ENCODE assay signal across 1 cellular context in the genomic region with DNA sequence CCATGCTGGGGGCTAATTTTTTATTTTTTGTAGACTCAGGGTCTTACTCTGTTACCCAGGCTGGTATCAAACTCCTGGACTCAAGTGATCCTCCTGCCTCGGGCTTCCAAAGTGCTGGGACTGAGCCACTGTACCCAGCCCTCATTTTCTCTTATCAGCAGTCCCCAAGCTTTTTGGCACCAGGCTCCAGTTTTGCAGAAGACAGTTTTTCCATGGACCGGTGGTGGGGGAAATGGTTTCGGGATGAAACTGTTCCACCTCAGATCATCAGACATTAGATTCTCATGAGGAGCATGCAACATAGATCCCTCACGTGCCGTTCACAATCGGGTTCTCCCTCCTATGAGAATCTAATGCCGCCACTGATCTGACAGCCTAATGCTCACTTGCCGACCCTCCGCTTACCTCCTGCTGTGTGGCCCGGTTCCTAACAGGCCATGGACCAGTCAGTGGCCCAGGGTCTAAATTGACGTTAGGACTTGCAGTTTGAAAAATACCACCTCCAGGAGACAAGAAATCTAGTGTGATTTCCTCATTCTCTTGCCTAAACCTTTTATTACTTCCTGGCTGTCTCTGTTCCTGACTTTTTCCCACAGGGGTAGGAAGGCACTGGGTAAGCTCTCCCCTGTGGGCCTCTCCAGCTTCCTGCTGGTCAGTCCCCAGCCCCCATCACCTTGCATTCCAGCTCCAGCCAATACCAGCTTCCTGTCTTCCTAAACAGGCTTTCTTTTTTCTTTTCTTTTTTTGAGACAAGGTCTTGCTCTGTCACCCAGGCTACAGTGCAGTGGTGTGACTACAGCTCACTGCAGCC.
TF ChIP-seq lines count a peak whose summit lies in the region.

No MANE protein-coding gene starts in this region.

TF ChIP-seq in HepG2, 621 proteins besides CTCF, POLR2A, EP300 and RAD21 (continued from another document and continues in another):
- TF ChIP-seq ZNF317 (CRISPR knock-in tag; IDR thresholded peaks at IDR 0.05) = 0 out of 2 replicates have a peak, but pooled peaks have one; percentile 26
- TF ChIP-seq, protein P1, sequence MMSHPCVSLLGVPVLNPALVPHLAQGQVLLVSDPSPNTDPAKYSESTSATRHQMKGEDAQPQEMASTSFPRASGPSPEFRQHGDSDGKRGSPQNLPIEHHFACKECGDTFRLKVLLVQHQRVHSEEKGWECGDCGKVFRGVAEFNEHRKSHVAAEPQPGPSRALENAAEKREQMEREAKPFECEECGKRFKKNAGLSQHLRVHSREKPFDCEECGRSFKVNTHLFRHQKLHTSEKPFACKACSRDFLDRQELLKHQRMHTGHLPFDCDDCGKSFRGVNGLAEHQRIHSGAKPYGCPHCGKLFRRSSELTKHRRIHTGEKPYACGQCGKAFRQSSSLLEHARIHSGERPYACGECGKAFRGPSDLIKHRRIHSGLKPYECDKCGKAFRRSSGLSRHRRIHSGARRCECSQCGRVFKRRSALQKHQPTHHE (CRISPR knock-in tag; IDR thresholded peaks at IDR 0.05; ENCODE audit: borderline replicate concordance) = no peak
- no peak for TF ChIP-seq ZNF10 (CRISPR knock-in tag; IDR thresholded peaks at IDR 0.05; ENCODE audit: borderline replicate concordance, low read depth)
- TF ChIP-seq, protein P2, sequence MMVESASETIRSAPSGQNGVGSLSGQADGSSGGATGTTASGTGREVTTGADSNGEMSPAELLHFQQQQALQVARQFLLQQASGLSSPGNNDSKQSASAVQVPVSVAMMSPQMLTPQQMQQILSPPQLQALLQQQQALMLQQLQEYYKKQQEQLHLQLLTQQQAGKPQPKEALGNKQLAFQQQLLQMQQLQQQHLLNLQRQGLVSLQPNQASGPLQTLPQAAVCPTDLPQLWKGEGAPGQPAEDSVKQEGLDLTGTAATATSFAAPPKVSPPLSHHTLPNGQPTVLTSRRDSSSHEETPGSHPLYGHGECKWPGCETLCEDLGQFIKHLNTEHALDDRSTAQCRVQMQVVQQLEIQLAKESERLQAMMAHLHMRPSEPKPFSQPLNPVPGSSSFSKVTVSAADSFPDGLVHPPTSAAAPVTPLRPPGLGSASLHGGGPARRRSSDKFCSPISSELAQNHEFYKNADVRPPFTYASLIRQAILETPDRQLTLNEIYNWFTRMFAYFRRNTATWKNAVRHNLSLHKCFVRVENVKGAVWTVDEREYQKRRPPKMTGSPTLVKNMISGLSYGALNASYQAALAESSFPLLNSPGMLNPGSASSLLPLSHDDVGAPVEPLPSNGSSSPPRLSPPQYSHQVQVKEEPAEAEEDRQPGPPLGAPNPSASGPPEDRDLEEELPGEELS (CRISPR knock-in tag; IDR thresholded peaks at IDR 0.05) = peak; percentile 55
- no peak for TF ChIP-seq KDM5A (IDR thresholded peaks at IDR 0.05; ENCODE audit: borderline replicate concordance, low read length)
- TF ChIP-seq, protein P3, sequence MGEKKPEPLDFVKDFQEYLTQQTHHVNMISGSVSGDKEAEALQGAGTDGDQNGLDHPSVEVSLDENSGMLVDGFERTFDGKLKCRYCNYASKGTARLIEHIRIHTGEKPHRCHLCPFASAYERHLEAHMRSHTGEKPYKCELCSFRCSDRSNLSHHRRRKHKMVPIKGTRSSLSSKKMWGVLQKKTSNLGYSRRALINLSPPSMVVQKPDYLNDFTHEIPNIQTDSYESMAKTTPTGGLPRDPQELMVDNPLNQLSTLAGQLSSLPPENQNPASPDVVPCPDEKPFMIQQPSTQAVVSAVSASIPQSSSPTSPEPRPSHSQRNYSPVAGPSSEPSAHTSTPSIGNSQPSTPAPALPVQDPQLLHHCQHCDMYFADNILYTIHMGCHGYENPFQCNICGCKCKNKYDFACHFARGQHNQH (CRISPR knock-in tag; IDR thresholded peaks at IDR 0.05) = peak; percentile 61
- no peak for TF ChIP-seq ZNF180 (CRISPR knock-in tag; IDR thresholded peaks at IDR 0.05; ENCODE audit: borderline replicate concordance, low read depth)
- TF ChIP-seq CBX1 (IDR thresholded peaks at IDR 0.05; ENCODE audit: low read depth) = no peak
- no peak for TF ChIP-seq CHCHD3 (CRISPR knock-in tag; IDR thresholded peaks at IDR 0.05)
- TF ChIP-seq FOXM1 (CRISPR knock-in tag; IDR thresholded peaks at IDR 0.05) = no peak
- TF ChIP-seq FOXC1 (CRISPR knock-in tag; IDR thresholded peaks at IDR 0.05; ENCODE audit: borderline replicate concordance) = no peak
- TF ChIP-seq ZNF205 (CRISPR knock-in tag; IDR thresholded peaks at IDR 0.05) = 0 out of 2 replicates have a peak, but pooled peaks have one; percentile 35
- no peak for TF ChIP-seq ZNF607 (CRISPR knock-in tag; IDR thresholded peaks at IDR 0.05; ENCODE audit: borderline replicate concordance)
- TF ChIP-seq CCAR2 (optimal IDR thresholded peaks at IDR 0.05; ENCODE audit: low read depth, low read length) = no peak
- TF ChIP-seq SETDB1 (CRISPR knock-in tag; IDR thresholded peaks at IDR 0.05; ENCODE audit: borderline replicate concordance) = no peak
- TF ChIP-seq, protein P4, sequence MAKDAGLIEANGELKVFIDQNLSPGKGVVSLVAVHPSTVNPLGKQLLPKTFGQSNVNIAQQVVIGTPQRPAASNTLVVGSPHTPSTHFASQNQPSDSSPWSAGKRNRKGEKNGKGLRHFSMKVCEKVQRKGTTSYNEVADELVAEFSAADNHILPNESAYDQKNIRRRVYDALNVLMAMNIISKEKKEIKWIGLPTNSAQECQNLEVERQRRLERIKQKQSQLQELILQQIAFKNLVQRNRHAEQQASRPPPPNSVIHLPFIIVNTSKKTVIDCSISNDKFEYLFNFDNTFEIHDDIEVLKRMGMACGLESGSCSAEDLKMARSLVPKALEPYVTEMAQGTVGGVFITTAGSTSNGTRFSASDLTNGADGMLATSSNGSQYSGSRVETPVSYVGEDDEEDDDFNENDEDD (CRISPR knock-in tag; IDR thresholded peaks at IDR 0.05; ENCODE audit: borderline replicate concordance) = no peak
- no peak for TF ChIP-seq SOX13 (IDR thresholded peaks at IDR 0.05)
- TF ChIP-seq SOX13 (CRISPR knock-in tag; conservative IDR thresholded peaks at IDR 0.05 in 1 of 2, IDR thresholded peaks at IDR 0.05 in 1 of 2) = peak in 1 of 2 experiments; percentile 48; a peak in 1 of 4 replicates
- TF ChIP-seq SAFB2 (CRISPR knock-in tag; IDR thresholded peaks at IDR 0.05; ENCODE audit: borderline replicate concordance, low read depth) = no peak; the same call in 1 of the 2 replicates
- TF ChIP-seq PHF8 (CRISPR knock-in tag; IDR thresholded peaks at IDR 0.05) = no peak; the same call in 1 of the 2 replicates
- peak; percentile 43; the same call in 1 of the 2 replicates for TF ChIP-seq HOXA3 (CRISPR knock-in tag; IDR thresholded peaks at IDR 0.05)
- TF ChIP-seq SALL2 (CRISPR knock-in tag; IDR thresholded peaks at IDR 0.05) = peak; percentile 55; the same call in 1 of the 2 replicates
- TF ChIP-seq FOXK1 (CRISPR knock-in tag; IDR thresholded peaks at IDR 0.05; ENCODE audit: borderline replicate concordance, low read depth) = peak; percentile 17; the same call in 1 of the 2 replicates
- peak; percentile 51; the same call in 1 of the 2 replicates for TF ChIP-seq IRF2 (CRISPR knock-in tag; IDR thresholded peaks at IDR 0.05)
- TF ChIP-seq, protein P5, sequence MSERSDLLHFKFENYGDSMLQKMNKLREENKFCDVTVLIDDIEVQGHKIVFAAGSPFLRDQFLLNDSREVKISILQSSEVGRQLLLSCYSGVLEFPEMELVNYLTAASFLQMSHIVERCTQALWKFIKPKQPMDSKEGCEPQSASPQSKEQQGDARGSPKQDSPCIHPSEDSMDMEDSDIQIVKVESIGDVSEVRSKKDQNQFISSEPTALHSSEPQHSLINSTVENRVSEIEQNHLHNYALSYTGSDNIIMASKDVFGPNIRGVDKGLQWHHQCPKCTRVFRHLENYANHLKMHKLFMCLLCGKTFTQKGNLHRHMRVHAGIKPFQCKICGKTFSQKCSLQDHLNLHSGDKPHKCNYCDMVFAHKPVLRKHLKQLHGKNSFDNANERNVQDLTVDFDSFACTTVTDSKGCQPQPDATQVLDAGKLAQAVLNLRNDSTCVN (CRISPR knock-in tag; IDR thresholded peaks at IDR 0.05; ENCODE audit: borderline replicate concordance) = no peak
- TF ChIP-seq JUND (CRISPR knock-in tag; IDR thresholded peaks at IDR 0.05) = no peak
- TF ChIP-seq, protein P6, sequence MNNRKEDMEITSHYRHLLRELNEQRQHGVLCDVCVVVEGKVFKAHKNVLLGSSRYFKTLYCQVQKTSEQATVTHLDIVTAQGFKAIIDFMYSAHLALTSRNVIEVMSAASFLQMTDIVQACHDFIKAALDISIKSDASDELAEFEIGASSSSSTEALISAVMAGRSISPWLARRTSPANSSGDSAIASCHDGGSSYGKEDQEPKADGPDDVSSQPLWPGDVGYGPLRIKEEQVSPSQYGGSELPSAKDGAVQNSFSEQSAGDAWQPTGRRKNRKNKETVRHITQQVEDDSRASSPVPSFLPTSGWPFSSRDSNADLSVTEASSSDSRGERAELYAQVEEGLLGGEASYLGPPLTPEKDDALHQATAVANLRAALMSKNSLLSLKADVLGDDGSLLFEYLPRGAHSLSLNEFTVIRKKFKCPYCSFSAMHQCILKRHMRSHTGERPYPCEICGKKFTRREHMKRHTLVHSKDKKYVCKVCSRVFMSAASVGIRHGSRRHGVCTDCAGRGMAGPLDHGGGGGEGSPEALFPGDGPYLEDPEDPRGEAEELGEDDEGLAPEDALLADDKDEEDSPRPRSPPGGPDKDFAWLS (CRISPR knock-in tag; IDR thresholded peaks at IDR 0.05; ENCODE audit: borderline replicate concordance) = no peak
- TF ChIP-seq HDAC1 (CRISPR knock-in tag; IDR thresholded peaks at IDR 0.05) = peak; percentile 9; the same call in 1 of the 2 replicates
- TF ChIP-seq ZNF331 (CRISPR knock-in tag; IDR thresholded peaks at IDR 0.05) = peak; percentile 39; the same call in 1 of the 2 replicates
- no peak for TF ChIP-seq JARID2 (CRISPR knock-in tag; IDR thresholded peaks at IDR 0.05; ENCODE audit: insufficient replicate concordance)
- no peak for TF ChIP-seq ZNF839 (CRISPR knock-in tag; IDR thresholded peaks at IDR 0.05; ENCODE audit: borderline replicate concordance)
- no peak for TF ChIP-seq THYN1 (CRISPR knock-in tag; IDR thresholded peaks at IDR 0.05; ENCODE audit: borderline replicate concordance, low read depth)
- no peak for TF ChIP-seq ZNF124 (CRISPR knock-in tag; IDR thresholded peaks at IDR 0.05)
- peak; percentile 73; the same call in 1 of the 2 replicates for TF ChIP-seq TARDBP (CRISPR knock-in tag; IDR thresholded peaks at IDR 0.05)
- TF ChIP-seq, protein P7, sequence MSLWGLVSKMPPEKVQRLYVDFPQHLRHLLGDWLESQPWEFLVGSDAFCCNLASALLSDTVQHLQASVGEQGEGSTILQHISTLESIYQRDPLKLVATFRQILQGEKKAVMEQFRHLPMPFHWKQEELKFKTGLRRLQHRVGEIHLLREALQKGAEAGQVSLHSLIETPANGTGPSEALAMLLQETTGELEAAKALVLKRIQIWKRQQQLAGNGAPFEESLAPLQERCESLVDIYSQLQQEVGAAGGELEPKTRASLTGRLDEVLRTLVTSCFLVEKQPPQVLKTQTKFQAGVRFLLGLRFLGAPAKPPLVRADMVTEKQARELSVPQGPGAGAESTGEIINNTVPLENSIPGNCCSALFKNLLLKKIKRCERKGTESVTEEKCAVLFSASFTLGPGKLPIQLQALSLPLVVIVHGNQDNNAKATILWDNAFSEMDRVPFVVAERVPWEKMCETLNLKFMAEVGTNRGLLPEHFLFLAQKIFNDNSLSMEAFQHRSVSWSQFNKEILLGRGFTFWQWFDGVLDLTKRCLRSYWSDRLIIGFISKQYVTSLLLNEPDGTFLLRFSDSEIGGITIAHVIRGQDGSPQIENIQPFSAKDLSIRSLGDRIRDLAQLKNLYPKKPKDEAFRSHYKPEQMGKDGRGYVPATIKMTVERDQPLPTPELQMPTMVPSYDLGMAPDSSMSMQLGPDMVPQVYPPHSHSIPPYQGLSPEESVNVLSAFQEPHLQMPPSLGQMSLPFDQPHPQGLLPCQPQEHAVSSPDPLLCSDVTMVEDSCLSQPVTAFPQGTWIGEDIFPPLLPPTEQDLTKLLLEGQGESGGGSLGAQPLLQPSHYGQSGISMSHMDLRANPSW (CRISPR knock-in tag; IDR thresholded peaks at IDR 0.05; ENCODE audit: borderline replicate concordance) = no peak
- TF ChIP-seq ZNF782 (CRISPR knock-in tag; IDR thresholded peaks at IDR 0.05; ENCODE audit: borderline replicate concordance) = no peak
- TF ChIP-seq TMF1 (CRISPR knock-in tag; IDR thresholded peaks at IDR 0.05; ENCODE audit: low read depth) = no peak
- no peak; the same call in 1 of the 2 replicates for TF ChIP-seq YEATS2 (CRISPR knock-in tag; IDR thresholded peaks at IDR 0.05; ENCODE audit: borderline replicate concordance)
- TF ChIP-seq GATA4 (IDR thresholded peaks at IDR 0.05; ENCODE audit: borderline replicate concordance, low read depth) = 0 out of 2 replicates have a peak, but pooled peaks have one; percentile 18
- TF ChIP-seq ZNF256 (CRISPR knock-in tag; conservative IDR thresholded peaks at IDR 0.05) = no peak; the same call in 1 of the 2 replicates
- TF ChIP-seq ZMAT3 (CRISPR knock-in tag; conservative IDR thresholded peaks at IDR 0.05) = no peak
- no peak for TF ChIP-seq ZNF33B (CRISPR knock-in tag; IDR thresholded peaks at IDR 0.05)
- no peak for TF ChIP-seq ZNF225 (CRISPR knock-in tag; IDR thresholded peaks at IDR 0.05)
- TF ChIP-seq GTF2F1 (IDR thresholded peaks at IDR 0.05; ENCODE audit: low read length) = no peak
- peak; percentile 13; the same call in 1 of the 2 replicates for TF ChIP-seq FOSL2 (CRISPR knock-in tag; IDR thresholded peaks at IDR 0.05)
- TF ChIP-seq YEATS4 (CRISPR knock-in tag; IDR thresholded peaks at IDR 0.05; ENCODE audit: borderline replicate concordance) = no peak
- TF ChIP-seq HNF4A (CRISPR knock-in tag; IDR thresholded peaks at IDR 0.05) = peak; percentile 71
- TF ChIP-seq, protein P8, sequence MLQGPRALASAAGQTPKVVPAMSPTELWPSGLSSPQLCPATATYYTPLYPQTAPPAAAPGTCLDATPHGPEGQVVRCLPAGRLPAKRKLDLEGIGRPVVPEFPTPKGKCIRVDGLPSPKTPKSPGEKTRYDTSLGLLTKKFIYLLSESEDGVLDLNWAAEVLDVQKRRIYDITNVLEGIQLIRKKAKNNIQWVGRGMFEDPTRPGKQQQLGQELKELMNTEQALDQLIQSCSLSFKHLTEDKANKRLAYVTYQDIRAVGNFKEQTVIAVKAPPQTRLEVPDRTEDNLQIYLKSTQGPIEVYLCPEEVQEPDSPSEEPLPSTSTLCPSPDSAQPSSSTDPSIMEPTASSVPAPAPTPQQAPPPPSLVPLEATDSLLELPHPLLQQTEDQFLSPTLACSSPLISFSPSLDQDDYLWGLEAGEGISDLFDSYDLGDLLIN (CRISPR knock-in tag; IDR thresholded peaks at IDR 0.05; ENCODE audit: borderline replicate concordance) = no peak
- TF ChIP-seq RXRA (CRISPR knock-in tag; IDR thresholded peaks at IDR 0.05) = no peak
- TF ChIP-seq, protein P9, sequence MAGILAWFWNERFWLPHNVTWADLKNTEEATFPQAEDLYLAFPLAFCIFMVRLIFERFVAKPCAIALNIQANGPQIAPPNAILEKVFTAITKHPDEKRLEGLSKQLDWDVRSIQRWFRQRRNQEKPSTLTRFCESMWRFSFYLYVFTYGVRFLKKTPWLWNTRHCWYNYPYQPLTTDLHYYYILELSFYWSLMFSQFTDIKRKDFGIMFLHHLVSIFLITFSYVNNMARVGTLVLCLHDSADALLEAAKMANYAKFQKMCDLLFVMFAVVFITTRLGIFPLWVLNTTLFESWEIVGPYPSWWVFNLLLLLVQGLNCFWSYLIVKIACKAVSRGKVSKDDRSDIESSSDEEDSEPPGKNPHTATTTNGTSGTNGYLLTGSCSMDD (CRISPR knock-in tag; IDR thresholded peaks at IDR 0.05) = no peak
- TF ChIP-seq ZNF12 (CRISPR knock-in tag; IDR thresholded peaks at IDR 0.05) = no peak
- no peak; the same call in 1 of the 2 replicates for TF ChIP-seq HMG20A (CRISPR knock-in tag; IDR thresholded peaks at IDR 0.05; ENCODE audit: borderline replicate concordance)
- no peak for TF ChIP-seq TEAD2 (CRISPR knock-in tag; IDR thresholded peaks at IDR 0.05)
- TF ChIP-seq ZBTB8A (CRISPR knock-in tag; IDR thresholded peaks at IDR 0.05; ENCODE audit: borderline replicate concordance, low read depth) = no peak
- TF ChIP-seq GPN1 (CRISPR knock-in tag; IDR thresholded peaks at IDR 0.05; ENCODE audit: borderline replicate concordance) = no peak
